8 cellular contexts compared by ENCODE assay signal in the genomic region with DNA sequence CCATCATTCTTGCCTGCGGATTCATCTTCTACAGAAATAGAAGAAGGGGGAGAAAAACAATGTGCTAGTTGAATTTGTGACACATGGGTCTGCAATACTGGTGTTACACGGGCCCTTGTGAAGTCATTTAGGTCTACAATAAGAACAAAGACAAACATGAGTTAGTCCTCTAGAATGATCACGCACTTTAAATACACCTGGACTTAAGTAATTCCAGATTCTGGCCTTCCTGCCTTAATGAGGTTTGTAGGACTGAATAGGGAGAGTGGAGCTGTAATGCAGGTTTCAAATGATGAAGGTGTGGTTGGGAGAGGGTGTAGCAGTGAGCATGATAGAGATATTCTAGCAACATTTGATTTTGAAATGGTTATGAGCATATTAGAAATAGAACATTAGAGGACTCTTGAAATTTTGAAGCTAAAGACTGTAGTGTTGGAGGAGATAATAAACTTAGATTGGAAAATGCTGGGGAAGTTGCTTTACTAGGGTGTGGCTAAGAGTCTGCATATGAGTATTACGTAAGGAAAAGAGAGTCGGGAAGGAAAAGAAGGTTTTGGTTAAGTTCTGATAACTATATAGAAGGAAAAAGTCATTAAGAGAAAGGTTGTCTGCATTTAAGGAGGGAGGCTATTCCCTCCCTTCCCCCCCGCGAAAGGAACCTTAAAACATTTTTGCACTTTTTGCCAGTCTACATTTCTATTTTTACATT. TPM values are rescaled to one million over a fixed set of nuclear protein-coding genes. Genes with fewer than 3 reads are reported as not detected.
A peak's percentile ranks its signal among the peaks of the same experiment; 100 is the strongest.
DNase-seq lines count a peak whose midpoint lies in the region; ATAC-seq and TF ChIP-seq lines count a peak whose summit lies in the region.

No MANE protein-coding gene starts in this region.

- no peak for ATAC-seq in right lobe of liver
- ATAC-seq in GM19467 (IDR thresholded peaks at IDR 0.05; ENCODE audit: unreplicated experiment): no peak
- no peak for ATAC-seq in HG03521 (IDR thresholded peaks at IDR 0.05; ENCODE audit: unreplicated experiment)

- TF ChIP-seq CTCF in KMS-11 (conservative IDR thresholded peaks at IDR 0.05; ENCODE audit: low read depth, low read length) (no peak), right lobe of liver (IDR thresholded peaks at IDR 0.05) (no peak)

- no peaks in the 10 kb centered on the region for H3K9me3 ChIP-seq in right lobe of liver

- H3K27ac ChIP-seq in KMS-11 (peak overlapping the region; percentile 91), right lobe of liver (peak overlapping the region; percentile 82 to 99 (median 87)), urinary bladder (ENCODE audit: low read depth) (peak overlapping the region; percentile 84)

- peak overlapping the region; percentile 39 for H3K4me2 ChIP-seq in KMS-11

- peak overlapping the region; percentile 92 for H3K9ac ChIP-seq in KMS-11

- H3K4me3 ChIP-seq in KMS-11 (IDR thresholded peaks at IDR 0.05; ENCODE audit: insufficient read depth, low read depth, low read length) (peak overlapping the region; percentile 92), right lobe of liver (peak overlapping the region; percentile 84 to 90 (median 86)), urinary bladder (ENCODE audit: low read depth, low read length) (peak overlapping the region; percentile 70)

- intact Hi-C loops in right lobe of liver (cut with DNase I): no loop called here

- peaks cover 69% of the 10 kb centered on the region for H3K4me1 ChIP-seq in KMS-11 (ENCODE audit: low read depth, poor library complexity, severe bottlenecking)
- H3K4me1 ChIP-seq in right lobe of liver: peaks cover 0 to 26% (median 0%) of the 10 kb centered on the region in 4 donors
- H3K4me1 ChIP-seq in urinary bladder (ENCODE audit: insufficient read depth): no peaks in the 10 kb centered on the region

- H2AFZ ChIP-seq in KMS-11 (ENCODE audit: low read depth): peak overlapping the region; percentile 64

- no peak for TF ChIP-seq POLR2A in right lobe of liver (IDR thresholded peaks at IDR 0.05)

- H4K20me1 ChIP-seq in KMS-11 (ENCODE audit: insufficient read depth): peaks cover 10% of the 10 kb centered on the region; the same call in 1 of the 2 replicates

- WGBS in right lobe of liver (ENCODE audit: insufficient coverage, low coverage, low lambda C conversion rate, missing lambda C conversion rate): 20% methylated on average over 7 of the region's 7 CpGs
- 23% methylated on average over 7 of the region's 7 CpGs for WGBS in urinary bladder

- H3K27me3 ChIP-seq in KMS-11 (ENCODE audit: insufficient read depth, low read depth) (no peaks in the 10 kb centered on the region), right lobe of liver (no peaks in the 10 kb centered on the region)

- H3K36me3 ChIP-seq in KMS-11 (ENCODE audit: insufficient read depth) (peaks cover 11% of the 10 kb centered on the region; the same call in 1 of the 2 replicates), right lobe of liver (peaks cover 0 to 23% (median 6%) of the 10 kb centered on the region in 4 donors), urinary bladder (ENCODE audit: insufficient read depth) (peaks cover 3% of the 10 kb centered on the region)

- DNase-seq in CD1c-positive myeloid dendritic cell (ENCODE audit: extremely low spot score): peak; percentile 38
- peak; percentile 33 for DNase-seq in amniotic epithelial cell (ENCODE audit: low read depth)
- DNase-seq in right lobe of liver: no peak
- DNase-seq in NCI-H524 (lab: John Stamatoyannopoulos, UW): no peak

- peaks cover 90% of the 10 kb centered on the region for H3K79me2 ChIP-seq in KMS-11 (ENCODE audit: insufficient read depth, low read depth)

RNA-seq across cellular contexts. Expression of a gene that starts 0.6 kb away (rescaled TPM):
- total RNA-seq in right lobe of liver (10 to 100 TPM; 29.8 to 89.9 (median 39.4) TPM), urinary bladder (194 TPM)
- 63.3 TPM for polyA plus RNA-seq in urinary bladder

RNA-seq across cellular contexts. Expression of a gene that starts 0.9 kb away (rescaled TPM):
- total RNA-seq in right lobe of liver (100 to 1,000 TPM in 2 of 6 experiments, 10 to 100 TPM in 4; 65.6 to 367 (median 92.4) TPM), urinary bladder (144 TPM)
- polyA plus RNA-seq in urinary bladder: 115 TPM

RNA-seq across cellular contexts. Expression of a gene that starts 55.9 kb away (rescaled TPM):
- total RNA-seq in right lobe of liver (10 to 100 TPM; 51.1 to 72.8 (median 63.4) TPM), urinary bladder (76.5 TPM)
- polyA plus RNA-seq in urinary bladder: 94.4 TPM

Comparison
In these comparisons a context has a peak if more than half of its experiments do, and no peak if none do; other contexts are left out.
1. DNase-seq: peak in CD1c-positive myeloid dendritic cell (single experiment) and amniotic epithelial cell (single experiment); none in right lobe of liver (0 of 3) and NCI-H524 (0 of 2).
2. Peak in every context shown above with its lines, with median percentiles within 50 percentile points of each other: H3K27ac ChIP-seq and H3K4me3 ChIP-seq.